In the genomic region with DNA sequence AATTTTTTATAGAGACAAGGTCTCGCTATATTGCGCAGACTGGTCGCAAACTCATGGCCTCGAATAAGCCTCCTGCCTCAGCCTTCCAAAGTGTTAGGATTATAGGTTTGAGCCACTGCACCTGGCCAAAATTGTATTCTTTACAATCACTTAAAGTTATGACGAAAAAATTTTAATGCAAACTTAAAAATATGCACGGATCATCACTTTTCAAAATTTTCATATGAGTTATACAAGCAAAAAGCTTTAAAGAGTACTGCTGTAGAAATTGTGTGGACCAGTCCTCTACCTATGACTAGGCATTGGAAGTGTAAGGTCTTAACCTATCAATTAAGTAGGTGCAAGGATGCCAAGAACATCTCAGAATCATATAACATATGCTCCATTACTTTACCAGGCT, we compare ENCODE assay signal across 35 cellular contexts. TPM values are rescaled to one million over a fixed set of nuclear protein-coding genes. Genes with fewer than 3 reads are reported as not detected.
DNase-seq lines count a peak whose midpoint lies in the region; ATAC-seq, FAIRE-seq and TF ChIP-seq lines count a peak whose summit lies in the region.
"Had no signal": no experiment of that assay in that cellular context is flagged by ENCODE, and none has a peak within 500 bp of the region (broad histone marks: within the 10 kb centered on the region; RNA-seq: fewer than 3 reads in every experiment).

No MANE protein-coding gene starts in this region.

- H3K9me3 Mint-ChIP-seq in activated CD4-positive, alpha-beta memory T cell treated with anti-CD3 and anti-CD28 coated beads, Interleukin-2, amount 10 ng/mL, durations not matched to agents 7 days and 5 days: no peaks in the 10 kb centered on the region
- H3K9me3 Mint-ChIP-seq in activated T-cell treated with anti-CD3 and anti-CD28 coated beads, Interleukin-2, amount 50 U/mL, for 4 hours: no peaks in the 10 kb centered on the region
- H3K9me3 Mint-ChIP-seq: CD4-positive, alpha-beta T cell; CD8-positive, alpha-beta memory T cell had no signal

- TF ChIP-seq CTCF in HepG2 (CRISPR knock-in tag; IDR thresholded peaks at IDR 0.05) (no peak), right lobe of liver (IDR thresholded peaks at IDR 0.05) (no peak), A549 (IDR thresholded peaks at IDR 0.05) (no peak), IMR-90 (conservative IDR thresholded peaks at IDR 0.05; ENCODE audit: low read depth, low read length) (no peak), K562 (IDR thresholded peaks at IDR 0.05 in 2 of 3, conservative IDR thresholded peaks at IDR 0.05 in 1 of 3; ENCODE audit: insufficient read depth in 2 of 3, low read depth in 1 of 3, low read length in 3 of 3) (no peak)

- in situ Hi-C loops in HepG2 (cut with HindIII; ENCODE audit: extremely low pct_ligation_motif_present, low pct_unique_long_range_greater_than_20kb): no loop called here
- in situ Hi-C loops in IMR-90 (cut with MboI; ENCODE audit: low sequenced_read_pairs): no loop called here
- in situ Hi-C loops in K562 (cut with MboI): no loop called here

- no peak overlapping the region for H3K14ac ChIP-seq in IMR-90 (replicated peaks; ENCODE audit: low read depth, low read length)

- no peak overlapping the region for H2BK20ac ChIP-seq in IMR-90 (ENCODE audit: low read depth, low read length)

- over 99% methylated on average over 6 of the region's 6 CpGs for WGBS in HepG2 (ENCODE audit: low lambda C conversion rate)
- WGBS in right lobe of liver (ENCODE audit: insufficient coverage, low coverage, low lambda C conversion rate, missing lambda C conversion rate): 97% methylated on average over 6 of the region's 6 CpGs
- WGBS in A549 (ENCODE audit: missing lambda C conversion rate): 92% methylated on average over 6 of the region's 6 CpGs
- WGBS in IMR-90 (ENCODE audit: extremely low coverage in 2 of 2, insufficient read length in 1 of 2), 2 experiments: no CpG with 5 or more reads among the region's 6 CpGs
- 91% methylated on average over 6 of the region's 6 CpGs for WGBS in K562 (ENCODE audit: insufficient coverage, low coverage, missing lambda C conversion rate)

- H3K4me1 Mint-ChIP-seq in activated CD4-positive, alpha-beta memory T cell treated with anti-CD3 and anti-CD28 coated beads, Interleukin-2, amount 10 ng/mL, durations not matched to agents 7 days and 5 days: peaks cover 15% of the 10 kb centered on the region
- H3K4me1 Mint-ChIP-seq in activated T-cell treated with anti-CD3 and anti-CD28 coated beads, Interleukin-2, amount 50 U/mL, for 4 hours (ENCODE audit: low read depth): peaks cover 23% of the 10 kb centered on the region
- H3K4me1 Mint-ChIP-seq: B cell, CD14-positive monocyte had no signal

- CTCF ChIA-PET in HepG2 (lab: Yijun Ruan, JAX; ENCODE audit: low intra/inter-chr PET ratio, low total read pairs) (no interaction called here), A549 (lab: Yijun Ruan, JAX) (interaction anchor here (0.5 kb wide), 1 partner anchor 1143 kb away, joined by 3 read pairs; no protein-coding TSS in a partner anchor), IMR-90 (lab: Yijun Ruan, JAX) (no interaction called here), K562 (lab: Yijun Ruan, JAX; ENCODE audit: low intra/inter-chr PET ratio) (no interaction called here)
- CTCF ChIA-PET in activated CD4-positive, alpha-beta memory T cell treated with anti-CD3 and anti-CD28 coated beads, Interleukin-2, amount 10 ng/mL, durations not matched to agents 7 days and 5 days (lab: Charles Lee): no interaction called here

- H3K79me2 ChIP-seq in HepG2 (ENCODE audit: insufficient read depth, low read length): peaks cover 19% of the 10 kb centered on the region
- H3K79me2 ChIP-seq in K562 (ENCODE audit: control insufficient read depth, insufficient read depth, low read length): peaks cover 11% of the 10 kb centered on the region; the same call in 2 of the 3 replicates

- H3K9me3 ChIP-seq in HepG2 (ENCODE audit: low read length) (no peaks in the 10 kb centered on the region), right lobe of liver (no peaks in the 10 kb centered on the region), A549 (no peaks in the 10 kb centered on the region), IMR-90 (ENCODE audit: control insufficient read depth, insufficient read depth, low read length) (no peaks in the 10 kb centered on the region), K562 (replicated peaks; ENCODE audit: control insufficient read depth, insufficient read depth, low read depth, low read length) (no peaks in the 10 kb centered on the region)
- H3K9me3 ChIP-seq: BE2C had no signal

- H3K27me3 Mint-ChIP-seq in activated CD4-positive, alpha-beta memory T cell treated with anti-CD3 and anti-CD28 coated beads, Interleukin-2, amount 10 ng/mL, durations not matched to agents 7 days and 5 days: no peaks in the 10 kb centered on the region
- no peaks in the 10 kb centered on the region for H3K27me3 Mint-ChIP-seq in activated T-cell treated with anti-CD3 and anti-CD28 coated beads, Interleukin-2, amount 50 U/mL, for 4 hours (ENCODE audit: low read depth)
- H3K27me3 Mint-ChIP-seq: B cell; CD4-positive, alpha-beta memory T cell; CD4-positive, alpha-beta T cell; CD4-positive, CD25-positive, alpha-beta regulatory T cell; CD8-positive, alpha-beta memory T cell had no signal

- no peak overlapping the region for H3K27ac Mint-ChIP-seq in activated CD4-positive, alpha-beta memory T cell treated with anti-CD3 and anti-CD28 coated beads, Interleukin-2, amount 10 ng/mL, durations not matched to agents 7 days and 5 days
- H3K27ac Mint-ChIP-seq: B cell; CD14-positive monocyte; CD4-positive, alpha-beta memory T cell; CD4-positive, alpha-beta T cell; CD8-positive, alpha-beta memory T cell; CD8-positive, alpha-beta T cell had no signal

- TF ChIP-seq RAD21 in HepG2 (CRISPR knock-in tag; IDR thresholded peaks at IDR 0.05) (no peak), A549 (conservative IDR thresholded peaks at IDR 0.05 in 1 of 2, IDR thresholded peaks at IDR 0.05 in 1 of 2) (no peak), IMR-90 (IDR thresholded peaks at IDR 0.05; ENCODE audit: low read length) (no peak), K562 (CRISPR knock-in tag; conservative IDR thresholded peaks at IDR 0.05 in 1 of 2, IDR thresholded peaks at IDR 0.05 in 1 of 2) (no peak)

- no peak overlapping the region for H4K8ac ChIP-seq in IMR-90 (ENCODE audit: low read depth in 2 of 2, low read length in 2 of 2)

- no peak overlapping the region for H3K56ac ChIP-seq in IMR-90 (ENCODE audit: extremely low read depth, insufficient read depth, low read length)

- H2AK9ac ChIP-seq in IMR-90 (replicated peaks; ENCODE audit: low read depth, low read length, poor library complexity): no peak overlapping the region

- peaks cover 5% of the 10 kb centered on the region; the same call in 1 of the 2 replicates for H3K9me1 ChIP-seq in IMR-90 (ENCODE audit: insufficient read depth, low read length)
- H3K9me1 ChIP-seq in K562 (ENCODE audit: control insufficient read depth, insufficient read depth, low read length): no peaks in the 10 kb centered on the region

- no peak overlapping the region for H4K5ac ChIP-seq in IMR-90 (ENCODE audit: low read depth, low read length)

- POLR2A ChIA-PET in HepG2 (lab: Yijun Ruan, JAX) (no interaction called here), A549 (lab: Yijun Ruan, JAX) (no interaction called here), IMR-90 (lab: Charles Lee; ENCODE audit: unreplicated experiment) (no interaction called here), K562 (lab: Yijun Ruan, JAX) (interaction anchor here (1.7 kb wide), 1 partner anchor 13 kb away, joined by 5 read pairs; no protein-coding TSS in a partner anchor)
- POLR2A ChIA-PET in activated CD4-positive, alpha-beta memory T cell treated with anti-CD3 and anti-CD28 coated beads, Interleukin-2, amount 10 ng/mL, durations not matched to agents 7 days and 5 days (lab: Charles Lee): no interaction called here

- no peak overlapping the region for H3K18ac ChIP-seq in IMR-90 (ENCODE audit: low read depth, low read length)

- H2AFZ ChIP-seq in HepG2 (ENCODE audit: low read length) (no peak overlapping the region), IMR-90 (replicated peaks; ENCODE audit: low read length, poor library complexity) (no peak overlapping the region), K562 (ENCODE audit: low read depth, low read length) (no peak overlapping the region)

- no peak overlapping the region for H3K27ac ChIP-seq in HepG2 (ENCODE audit: extremely low read length, insufficient read depth, low read length)
- no peak overlapping the region for H3K27ac ChIP-seq in right lobe of liver
- H3K27ac ChIP-seq in A549: no peak overlapping the region
- H3K27ac ChIP-seq in IMR-90 (ENCODE audit: insufficient read depth, low read length): no peak overlapping the region
- H3K27ac ChIP-seq in K562 (ENCODE audit: extremely low read depth, low read depth, low read length): no peak overlapping the region
- H3K27ac ChIP-seq: 22Rv1; BLaER1; BLaER1 treated with 17β-estradiol and CSF1 and Interleukin-3, amounts not matched to agents 10 nM and 100 nM; C4-2B had no signal

- intact Hi-C loops in HepG2 (cut with micrococcal nuclease; ENCODE audit: unreplicated experiment): no loop called here
- intact Hi-C loops in right lobe of liver (cut with DNase I): no loop called here
- intact Hi-C loops in IMR-90 (cut with micrococcal nuclease): no loop called here
- intact Hi-C loops in K562 (cut with micrococcal nuclease): no loop called here

- no TSS peak for BruUV-seq in HepG2 (replicated peaks; lab: Mats Ljungman, UMichigan)
- BruUV-seq in IMR-90 (replicated peaks; lab: Mats Ljungman, UMichigan): no TSS peak
- no TSS peak for BruUV-seq in K562 (replicated peaks; lab: Mats Ljungman, UMichigan)

- H2BK15ac ChIP-seq in IMR-90 (ENCODE audit: low read depth, low read length): no peak overlapping the region

- H3K27me3 ChIP-seq in HepG2 (ENCODE audit: control insufficient read depth in 1 of 2, insufficient read depth in 2 of 2, low read length in 2 of 2) (no peaks in the 10 kb centered on the region), right lobe of liver (no peaks in the 10 kb centered on the region), IMR-90 (ENCODE audit: control insufficient read depth, insufficient read depth, low read length) (no peaks in the 10 kb centered on the region), K562 (ENCODE audit: control insufficient read depth in 2 of 2, insufficient read depth in 2 of 2, low read length in 2 of 2) (no peaks in the 10 kb centered on the region)
- H3K27me3 ChIP-seq: BE2C; BLaER1; BLaER1 treated with 17β-estradiol and CSF1 and Interleukin-3, amounts not matched to agents 10 nM and 100 nM had no signal

- FAIRE-seq in HepG2 (lab: Jason Lieb, UNC): no peak
- no peak for FAIRE-seq in A549 (lab: Jason Lieb, UNC)
- no peak for FAIRE-seq in K562 (lab: Jason Lieb, UNC)
- FAIRE-seq: A204.1 had no signal

- H3K36me3 ChIP-seq in HepG2 (replicated peaks in 1 of 2; ENCODE audit: control insufficient read depth in 1 of 2, insufficient read depth in 2 of 2, low read length in 2 of 2) (peaks cover 2 to 27% of the 10 kb centered on the region in 2 experiments; a peak in 4 of 5 replicates), right lobe of liver (peaks cover 0 to 12% (median 0%) of the 10 kb centered on the region in 4 donors), IMR-90 (ENCODE audit: control insufficient read depth, insufficient read depth, low read length) (peaks cover 11% of the 10 kb centered on the region), K562 (ENCODE audit: control insufficient read depth, insufficient read depth, low read length) (peaks cover 44% of the 10 kb centered on the region)

- dilution Hi-C loops in IMR-90 (cut with HindIII; ENCODE audit: low sequenced_read_pairs, unreplicated experiment): no loop called here

- H3K4me3 ChIP-seq in HepG2 (replicated peaks in 1 of 3; ENCODE audit: insufficient read depth in 1 of 3, low read depth in 2 of 3, low read length in 3 of 3) (no peak overlapping the region), right lobe of liver (no peak overlapping the region), A549 (no peak overlapping the region), IMR-90 (ENCODE audit: insufficient read depth, low read depth, low read length) (no peak overlapping the region), K562 (no peak overlapping the region)
- H3K4me3 ChIP-seq: BLaER1; BLaER1 treated with 17β-estradiol and CSF1 and Interleukin-3, amounts not matched to agents 10 nM and 100 nM had no signal

- H2AK5ac ChIP-seq in IMR-90 (ENCODE audit: low read depth, low read length): no peak overlapping the region

- no peak overlapping the region for H3K4me3 Mint-ChIP-seq in activated CD4-positive, alpha-beta memory T cell treated with anti-CD3 and anti-CD28 coated beads, Interleukin-2, amount 10 ng/mL, durations not matched to agents 7 days and 5 days
- no peak overlapping the region for H3K4me3 Mint-ChIP-seq in activated T-cell treated with anti-CD3 and anti-CD28 coated beads, Interleukin-2, amount 50 U/mL, for 4 hours
- H3K4me3 Mint-ChIP-seq: B cell; CD14-positive monocyte; CD4-positive, alpha-beta memory T cell; CD4-positive, alpha-beta T cell; CD4-positive, CD25-positive, alpha-beta regulatory T cell; CD8-positive, alpha-beta memory T cell; CD8-positive, alpha-beta T cell had no signal

- no peak for ATAC-seq in HepG2
- ATAC-seq in right lobe of liver: no peak
- ATAC-seq in A549: no peak
- no peak for ATAC-seq in IMR-90 (ENCODE audit: low read depth)
- no peak for ATAC-seq in K562
- ATAC-seq in HG03159 (IDR thresholded peaks at IDR 0.05; ENCODE audit: unreplicated experiment): no peak
- no peak for ATAC-seq in activated T-cell treated with anti-CD3 and anti-CD28 coated beads, Interleukin-2, amount 50 U/mL, for 4 hours
- ATAC-seq: CD8-positive, alpha-beta T cell had no signal

- H3K23ac ChIP-seq in IMR-90 (ENCODE audit: low read depth, low read length): no peak overlapping the region

- peaks cover 61% of the 10 kb centered on the region for H3K36me3 Mint-ChIP-seq in activated CD4-positive, alpha-beta memory T cell treated with anti-CD3 and anti-CD28 coated beads, Interleukin-2, amount 10 ng/mL, durations not matched to agents 7 days and 5 days (ENCODE audit: low read depth)
- H3K36me3 Mint-ChIP-seq in activated T-cell treated with anti-CD3 and anti-CD28 coated beads, Interleukin-2, amount 50 U/mL, for 4 hours (ENCODE audit: insufficient read depth): peaks cover 40% of the 10 kb centered on the region

- DNase-seq in HepG2 (ENCODE audit: low spot score) (no peak), right lobe of liver (no peak), A549 (ENCODE audit: low read depth in 1 of 2, low spot score in 1 of 2) (no peak), IMR-90 (no peak), K562 (ENCODE audit: extremely low read depth in 1 of 4, low spot score in 3 of 4) (no peak)
- no peak for DNase-seq in activated CD4-positive, alpha-beta memory T cell treated with anti-CD3 and anti-CD28 coated beads, Interleukin-2, amount 10 ng/mL, durations not matched to agents 7 days and 5 days
- DNase-seq in activated T-cell treated with anti-CD3 and anti-CD28 coated beads, Interleukin-2, amount 50 U/mL, for 4 hours: no peak
- DNase-seq: 8988T; ACHN; AML-193; BE2C; C1 segment of cervical spinal cord; Caco-2; Calu3; CD4-positive, alpha-beta memory T cell; CD4-positive, alpha-beta T cell; CD4-positive, CD25-positive, alpha-beta regulatory T cell; CD8-positive, alpha-beta memory T cell; CD8-positive, alpha-beta T cell; COR-L47; DMS 273 treated with DMSO at 0.1 percent for 48 hours; DMS153; DMS53; DMS79; DMS79 treated with DMSO at 0.1 percent for 48 hours; DND-41; EL had no signal

- H2BK5ac ChIP-seq in IMR-90 (ENCODE audit: low read depth, low read length, poor library complexity, severe bottlenecking): no peak overlapping the region

- H3K79me1 ChIP-seq in IMR-90 (ENCODE audit: low read depth in 1 of 2, low read length in 2 of 2): peaks cover 16 to 32% of the 10 kb centered on the region in 2 experiments

- no peak overlapping the region for H3K4ac ChIP-seq in IMR-90 (ENCODE audit: low read depth, low read length)

- H2BK120ac ChIP-seq in IMR-90 (ENCODE audit: low read depth, low read length): no peak overlapping the region

- no peak for TF ChIP-seq POLR2A in HepG2 (IDR thresholded peaks at IDR 0.05; ENCODE audit: insufficient read depth in 1 of 2, low read depth in 2 of 2, low read length in 2 of 2)
- TF ChIP-seq POLR2A in right lobe of liver (IDR thresholded peaks at IDR 0.05): no peak
- no peak for TF ChIP-seq POLR2A in A549 (IDR thresholded peaks at IDR 0.05; ENCODE audit: low read length)
- TF ChIP-seq POLR2A in IMR-90 (IDR thresholded peaks at IDR 0.05; ENCODE audit: low read depth, low read length): no peak
- no peak for TF ChIP-seq POLR2A in K562 (conservative IDR thresholded peaks at IDR 0.05)

- H3K4me2 ChIP-seq in HepG2 (ENCODE audit: low read depth, low read length) (no peak overlapping the region), A549 (no peak overlapping the region), IMR-90 (ENCODE audit: low read depth, low read length) (no peak overlapping the region), K562 (ENCODE audit: insufficient read depth, low read length) (no peak overlapping the region)
- H3K4me2 ChIP-seq: BLaER1; BLaER1 treated with 17β-estradiol and CSF1 and Interleukin-3, amounts not matched to agents 10 nM and 100 nM had no signal

- H4K20me1 ChIP-seq in HepG2 (ENCODE audit: insufficient read depth, low read length): no peaks in the 10 kb centered on the region
- no peaks in the 10 kb centered on the region; the same call in 1 of the 2 replicates for H4K20me1 ChIP-seq in IMR-90 (ENCODE audit: insufficient read depth, low read length)
- no peaks in the 10 kb centered on the region for H4K20me1 ChIP-seq in K562 (replicated peaks; ENCODE audit: control insufficient read depth, insufficient read depth, low read length)

- H3K4me1 ChIP-seq in HepG2 (ENCODE audit: insufficient read depth, low read length) (no peaks in the 10 kb centered on the region), right lobe of liver (peaks cover 0 to 4% (median 0%) of the 10 kb centered on the region in 4 donors), A549 (no peaks in the 10 kb centered on the region), IMR-90 (ENCODE audit: control insufficient read depth, insufficient read depth, low read length) (no peaks in the 10 kb centered on the region), K562 (replicated peaks in 1 of 2; ENCODE audit: control insufficient read depth in 2 of 2, insufficient read depth in 2 of 2, low read length in 2 of 2) (no peaks in the 10 kb centered on the region)
- H3K4me1 ChIP-seq: BE2C; BLaER1; BLaER1 treated with 17β-estradiol and CSF1 and Interleukin-3, amounts not matched to agents 10 nM and 100 nM; Caco-2 had no signal

- H3K9ac ChIP-seq in HepG2 (ENCODE audit: insufficient read depth, low read depth, low read length) (no peak overlapping the region), IMR-90 (ENCODE audit: low read depth, low read length) (no peak overlapping the region), K562 (ENCODE audit: insufficient read depth in 1 of 2, low read depth in 2 of 2, low read length in 2 of 2) (no peak overlapping the region)
- H3K9ac ChIP-seq: BLaER1; BLaER1 treated with 17β-estradiol and CSF1 and Interleukin-3, amounts not matched to agents 10 nM and 100 nM had no signal

- no peak for TF ChIP-seq EP300 in HepG2 (IDR thresholded peaks at IDR 0.05; ENCODE audit: low read depth in 2 of 2, low read length in 2 of 2)
- TF ChIP-seq EP300 in HepG2 (CRISPR knock-in tag; IDR thresholded peaks at IDR 0.05; ENCODE audit: borderline replicate concordance): no peak
- no peak for TF ChIP-seq EP300 in A549 (IDR thresholded peaks at IDR 0.05)
- TF ChIP-seq EP300 in K562 (IDR thresholded peaks at IDR 0.05; ENCODE audit: low read length): no peak

- H4K91ac ChIP-seq in IMR-90 (ENCODE audit: insufficient read depth, low read depth, low read length): no peak overlapping the region

RNA-seq across cellular contexts. Expression of gene COP1, which starts 34.9 kb away (rescaled TPM):
- total RNA-seq in HepG2 (2016; rRNA removed; fragmentation: Illumina TruSeq; extraction: Trizol) (51.3 and 69.9 TPM in 2 replicates), right lobe of liver (10 to 100 TPM; 19.7 to 33.7 (median 20.9) TPM), IMR-90 (2012; rRNA removed) (35.0 and 44.4 TPM in 2 replicates), K562 (2014; rRNA removed) (39.1 and 54.6 TPM in 2 replicates), K562 (2014; rRNA removed; fragmentation: Illumina TruSeq; extraction: Trizol) (77.7 and 90.3 TPM in 2 replicates), K562 (2015; rRNA removed; fragmentation: Illumina TruSeq; extraction: Trizol) (74.6 and 77.1 TPM in 2 replicates), K562 (2021) (53.8 and 58.6 TPM in 2 replicates)
- 29.6 and 29.8 TPM in 2 replicates for total RNA-seq in HepG2 (2016; cell fraction: cytosol; rRNA removed; fragmentation: Illumina TruSeq; extraction: Trizol; ENCODE audit: low read depth)
- 50.2 and 74.8 TPM in 2 replicates for total RNA-seq in HepG2 (2016; cell fraction: insoluble cytoplasmic fraction; rRNA removed; fragmentation: Illumina TruSeq; extraction: Trizol)
- total RNA-seq in HepG2 (2016; cell fraction: membrane; rRNA removed; fragmentation: Illumina TruSeq; extraction: Trizol): 43.1 and 50.1 TPM in 2 replicates
- 44.2 and 48.1 TPM in 2 replicates for total RNA-seq in HepG2 (2016; cell fraction: nucleus; rRNA removed; fragmentation: Illumina TruSeq; extraction: Trizol)
- polyA plus RNA-seq in HepG2 (2011; rRNA removed) (15.0 and 20.5 TPM in 2 replicates), A549 (2011; rRNA removed) (37.9 and 42.0 TPM in 2 replicates), A549 (2017; fragmentation: RNase III; extraction: RNeasy Plus Mini Kit Qiagen cat#74134 plus additional on column Dnase treatment) (21.1 to 21.9 TPM (median 21.6 TPM) in 3 replicates), IMR-90 (2012; rRNA removed) (12.8 and 17.8 TPM in 2 replicates), K562 (2011; rRNA removed) (60.6 and 60.8 TPM in 2 replicates), K562 (2014; fragmentation: Illumina TruSeq; extraction: Trizol) (56.3 and 58.6 TPM in 2 replicates), K562 (2014; fragmentation: Nextera tagmentation; extraction: Ambion mirVana) (10 to 100 TPM; 25.8 to 29.5 TPM), K562 (2014; rRNA removed) (43.7 and 46.5 TPM in 2 replicates)
- polyA plus RNA-seq in HepG2 (2011; cell fraction: cytosol; rRNA removed): 9.4 and 15.8 TPM in 2 replicates
- 9.0 and 10.7 TPM in 2 replicates for polyA plus RNA-seq in HepG2 (2011; cell fraction: nucleus; rRNA removed)
- 20.6 and 22.4 TPM in 2 replicates for polyA plus RNA-seq in HepG2 (2012)
- 12.9 and 14.0 TPM in 2 replicates for polyA plus RNA-seq in HepG2 (2016; cell fraction: cytosol; fragmentation: Illumina TruSeq; extraction: Trizol; ENCODE audit: low read depth)
- polyA plus RNA-seq in HepG2 (2016; cell fraction: insoluble cytoplasmic fraction; fragmentation: Illumina TruSeq; extraction: Trizol; ENCODE audit: low read depth): 55.5 and 57.5 TPM in 2 replicates
- polyA plus RNA-seq in HepG2 (2016; cell fraction: membrane; fragmentation: Illumina TruSeq; extraction: Trizol; ENCODE audit: low read depth): 28.6 and 30.4 TPM in 2 replicates
- 26.9 and 28.0 TPM in 2 replicates for polyA plus RNA-seq in HepG2 (2016; cell fraction: nucleus; fragmentation: Illumina TruSeq; extraction: Trizol; ENCODE audit: insufficient read depth, low read depth)
- polyA minus RNA-seq in HepG2 (2011; rRNA and poly(A)+ RNA removed; ENCODE audit: low replicate concordance): 18.7 and 51.1 TPM in 2 replicates
- 22.5 and 23.4 TPM in 2 replicates for polyA minus RNA-seq in HepG2 (2011; cell fraction: cytosol; rRNA and poly(A)+ RNA removed)
- 118 and 125 TPM in 2 replicates for polyA minus RNA-seq in HepG2 (2011; cell fraction: nucleus; rRNA and poly(A)+ RNA removed)
- 8.5 and 9.5 TPM in 2 replicates for polyA plus RNA-seq in A549 (2012; cell fraction: cytosol; rRNA removed)
- 5.3 and 6.8 TPM in 2 replicates for polyA plus RNA-seq in A549 (2012; cell fraction: nucleus; rRNA removed)
- 33.3 and 33.6 TPM in 2 replicates for polyA minus RNA-seq in A549 (2011; rRNA and poly(A)+ RNA removed)
- 4.6 and 5.4 TPM in 2 replicates for polyA plus RNA-seq in IMR-90 (2012; cell fraction: cytosol; rRNA removed)
- polyA plus RNA-seq in IMR-90 (2012; cell fraction: nucleus; rRNA removed; ENCODE audit: low replicate concordance): 3.6 and 10.8 TPM in 2 replicates
- 123 and 224 TPM in 2 replicates for total RNA-seq in K562 (2011; cell fraction: chromatin; rRNA removed; ENCODE audit: low replicate concordance)
- 57.4 and 60.3 TPM in 2 replicates for total RNA-seq in K562 (2011; cell fraction: nucleolus; rRNA removed)
- 81.3 and 89.8 TPM in 2 replicates for total RNA-seq in K562 (2011; cell fraction: nucleoplasm; rRNA removed)
- polyA plus RNA-seq in K562 (2011; cell fraction: cytosol; rRNA removed): 20.1 and 43.7 TPM in 2 replicates
- 22.1 and 43.6 TPM in 2 replicates for polyA plus RNA-seq in K562 (2011; cell fraction: nucleus; rRNA removed)
- 53.4 and 55.8 TPM in 2 replicates for polyA plus RNA-seq in K562 (2012)
- 151 and 181 TPM in 2 replicates for polyA minus RNA-seq in K562 (2011; rRNA and poly(A)+ RNA removed)
- polyA minus RNA-seq in K562 (2011; cell fraction: cytosol; rRNA and poly(A)+ RNA removed): 38.4 and 46.2 TPM in 2 replicates
- 82.7 and 136 TPM in 2 replicates for polyA minus RNA-seq in K562 (2011; cell fraction: nucleus; rRNA and poly(A)+ RNA removed)
- 10 to 100 TPM; 38.8 to 41.4 TPM for total RNA-seq in activated CD4-positive, alpha-beta memory T cell treated with anti-CD3 and anti-CD28 coated beads, Interleukin-2, amount 10 ng/mL, durations not matched to agents 7 days and 5 days
- total RNA-seq in activated T-cell treated with anti-CD3 and anti-CD28 coated beads, Interleukin-2, amount 50 U/mL, for 4 hours: 10 to 100 TPM; 36.2 to 41.2 (median 39.3) TPM

Comparison
In these comparisons a context has a peak if more than half of its experiments do, and no peak if none do; other contexts are left out.
1. Of the 241 proteins assayed by ChIP-seq in both HepG2 and K562: peak only in HepG2: none; only in K562: none; in both: MAFF and MAFK; in neither: 239.